ENCODE assay signal across 15 cellular contexts in the genomic region with DNA sequence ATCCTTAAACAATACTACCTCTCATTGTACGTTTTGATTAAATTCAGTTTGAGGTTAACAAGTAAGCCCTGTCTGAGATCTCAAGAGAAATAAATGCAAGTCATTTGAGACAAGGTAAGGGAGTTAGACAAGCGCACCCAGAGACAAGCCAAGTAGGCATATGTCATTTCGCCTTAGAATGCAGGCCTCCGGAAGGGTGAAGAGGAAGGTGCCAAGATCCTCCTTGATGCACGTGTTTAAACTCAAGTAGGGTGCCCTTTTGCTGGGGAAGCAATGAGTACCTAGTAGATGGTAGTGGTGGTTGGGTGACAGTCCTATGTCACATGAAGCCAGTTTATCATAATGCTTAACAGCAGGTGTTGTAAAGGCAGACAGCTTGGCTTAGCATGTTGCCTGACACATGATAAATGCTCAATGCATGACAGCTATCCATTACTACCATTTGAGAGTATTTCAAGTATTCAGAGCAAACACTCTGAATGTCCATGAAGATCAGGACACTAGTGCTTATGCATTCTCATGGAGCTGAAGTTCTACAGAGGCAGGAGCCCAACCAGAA.
DNase-seq lines count a peak whose midpoint lies in the region; ATAC-seq and TF ChIP-seq lines count a peak whose summit lies in the region.
"Had no signal": no experiment of that assay in that cellular context is flagged by ENCODE, and none has a peak within 500 bp of the region (broad histone marks: within the 10 kb centered on the region; RNA-seq: fewer than 3 reads in every experiment).

No MANE protein-coding gene starts in this region.

- H4K20me1 ChIP-seq in OCI-LY1 (ENCODE audit: insufficient read depth, low read length), result no peaks in the 10 kb centered on the region

- H3K9me3 ChIP-seq in OCI-LY1 (ENCODE audit: low read length), result no peaks in the 10 kb centered on the region
- H3K9me3 ChIP-seq: Peyer's patch had no signal

- H3K9ac ChIP-seq in OCI-LY1 (ENCODE audit: low read length), result no peak overlapping the region

- no peak overlapping the region for H3K4me3 ChIP-seq in OCI-LY1 (ENCODE audit: low read depth, low read length, poor library complexity, severe bottlenecking)
- H3K4me3 ChIP-seq: dorsolateral prefrontal cortex, Peyer's patch had no signal

- TF ChIP-seq CTCF in OCI-LY1 (IDR thresholded peaks at IDR 0.05; ENCODE audit: low read length), result no peak

- H3K4me1 ChIP-seq in OCI-LY1 (ENCODE audit: insufficient read depth, low read length, severe bottlenecking), result peaks cover 15% of the 10 kb centered on the region
- H3K4me1 ChIP-seq: Peyer's patch had no signal

- no peaks in the 10 kb centered on the region for H3K79me2 ChIP-seq in OCI-LY1 (ENCODE audit: insufficient read depth, low read length)

- H3K9me2 ChIP-seq in OCI-LY1 (ENCODE audit: low read depth, low read length), result no peaks in the 10 kb centered on the region

- H3K36me3 ChIP-seq in OCI-LY1 (ENCODE audit: insufficient read depth, low read length), result no peaks in the 10 kb centered on the region
- H3K36me3 ChIP-seq: Peyer's patch had no signal

- H3K4me2 ChIP-seq in OCI-LY1 (ENCODE audit: low read length), result no peak overlapping the region

- H3F3A ChIP-seq in OCI-LY1 (ENCODE audit: insufficient read depth, low read length), result no peaks in the 10 kb centered on the region

- ATAC-seq in GM18499 (IDR thresholded peaks at IDR 0.05; ENCODE audit: insufficient read depth, unreplicated experiment) (peak; percentile 12), GM19452 (IDR thresholded peaks at IDR 0.05; ENCODE audit: unreplicated experiment) (peak; percentile 23), HG03159 (IDR thresholded peaks at IDR 0.05; ENCODE audit: unreplicated experiment) (peak; percentile 11), HG03280 (IDR thresholded peaks at IDR 0.05; ENCODE audit: unreplicated experiment) (no peak)
- ATAC-seq: activated CD8-positive, alpha-beta T cell treated with anti-CD3 and anti-CD28 coated beads, Interleukin-2, amount 10 ng/mL, durations not matched to agents 7 days and 5 days; left cardiac atrium had no signal

- no peak for DNase-seq in DMS79 treated with DMSO at 0.1 percent for 48 hours (lab: John Stamatoyannopoulos, UW)
- DNase-seq in HuH-7 (ENCODE audit: low spot score), result no peak
- no peak for DNase-seq in midbrain (lab: John Stamatoyannopoulos, UW)
- DNase-seq: activated CD8-positive, alpha-beta T cell treated with anti-CD3 and anti-CD28 coated beads, Interleukin-2, amount 10 ng/mL, durations not matched to agents 7 days and 5 days; Calu3; left cardiac atrium; NCI-H226; Peyer's patch; stimulated activated CD4-positive, alpha-beta T cell treated with anti-CD3 and anti-CD28 coated beads, Interleukin-15, amount 100 ng/mL, for 24 hours had no signal

- no peak overlapping the region for H2AFZ ChIP-seq in OCI-LY1 (ENCODE audit: low read length)

- no peaks in the 10 kb centered on the region for H3K27me3 ChIP-seq in OCI-LY1 (ENCODE audit: insufficient read depth, low read length)
- H3K27me3 ChIP-seq: dorsolateral prefrontal cortex, Peyer's patch had no signal

- peak overlapping the region; percentile 33 for H3K27ac ChIP-seq in OCI-LY1 (ENCODE audit: low read depth, low read length, poor library complexity, severe bottlenecking)
- H3K27ac ChIP-seq: Peyer's patch had no signal
